Comparison of ENCODE assay signal across 23 cellular contexts in genomic region chr12:104348994-104349494, GRCh38.
"Had no signal": no experiment of that assay in that cellular context is flagged by ENCODE, and none has a peak within 500 bp of the region (broad histone marks: within the 10 kb centered on the region; RNA-seq: fewer than 3 reads in every experiment).

No MANE protein-coding gene starts in this region.

- ATAC-seq: effector memory CD8-positive, alpha-beta T cell; foreskin keratinocyte; left colon; left ventricle myocardium superior; sciatic nerve; stimulated activated naive B cell treated with anti-CD40 and anti-IgM and Interleukin-4, amounts not matched to agents 10 μg/mL and 1 μg/mL and 100 μg/mL, for 72 hours; stimulated activated naive CD8-positive, alpha-beta T cell treated with anti-CD3 and anti-CD28 coated beads, Interleukin-15, amount 100 ng/mL, for 72 hours had no signal

- H3K9me3 Mint-ChIP-seq: dendritic cell treated with granulocyte-macrophage colony-stimulating factor and Interleukin-4, amounts not matched to agents 40 ng/mL and 50 ng/mL, for 4 days; effector memory CD8-positive, alpha-beta T cell; naive B cell; nephron progenitor cell; stimulated activated naive B cell treated with anti-CD40 and anti-IgM and Interleukin-4, amounts not matched to agents 10 μg/mL and 1 μg/mL and 100 μg/mL, for 72 hours; stimulated activated naive CD8-positive, alpha-beta T cell treated with anti-CD3 and anti-CD28 coated beads, Interleukin-15, amount 100 ng/mL, for 72 hours had no signal

- DNase-seq: effector memory CD8-positive, alpha-beta T cell; erythroblast; foreskin keratinocyte; head of caudate nucleus; left colon; left ventricle myocardium superior; mesendoderm; naive B cell; nephron progenitor cell; retina; spleen; stimulated activated CD4-positive, alpha-beta T cell treated with anti-CD3 and anti-CD28 coated beads, Interleukin-2, amount 100 ng/mL, for 24 hours; stimulated activated CD4-positive, alpha-beta T cell treated with anti-CD3 and anti-CD28 coated beads, Interleukin-4, amount 100 ng/mL, for 4 hours; stimulated activated naive B cell treated with anti-CD40 and anti-IgM and Interleukin-4, amounts not matched to agents 10 μg/mL and 1 μg/mL and 100 μg/mL, for 72 hours; stimulated activated naive CD8-positive, alpha-beta T cell treated with anti-CD3 and anti-CD28 coated beads, Interleukin-15, amount 100 ng/mL, for 72 hours; testis; transverse colon had no signal

- H3K4me3 ChIP-seq: hepatocyte, prostate gland, spleen, testis, transverse colon had no signal

- H3K4me2 ChIP-seq: hepatocyte had no signal

- H2AFZ ChIP-seq: hepatocyte, parathyroid adenoma had no signal

- H3K27me3 Mint-ChIP-seq: dendritic cell treated with granulocyte-macrophage colony-stimulating factor and Interleukin-4, amounts not matched to agents 40 ng/mL and 50 ng/mL, for 4 days; effector memory CD8-positive, alpha-beta T cell; naive B cell; stimulated activated naive B cell treated with anti-CD40 and anti-IgM and Interleukin-4, amounts not matched to agents 10 μg/mL and 1 μg/mL and 100 μg/mL, for 72 hours; stimulated activated naive CD8-positive, alpha-beta T cell treated with anti-CD3 and anti-CD28 coated beads, Interleukin-15, amount 100 ng/mL, for 72 hours had no signal

- FAIRE-seq: colon had no signal

- H3K27ac ChIP-seq: foreskin keratinocyte, hepatocyte, parathyroid adenoma, prostate gland, spleen, testis, transverse colon had no signal

- H3K79me2 ChIP-seq: hepatocyte, parathyroid adenoma had no signal

- H3K9me3 ChIP-seq: prostate gland, spleen, testis, transverse colon had no signal

- H3K27ac Mint-ChIP-seq: dendritic cell treated with granulocyte-macrophage colony-stimulating factor and Interleukin-4, amounts not matched to agents 40 ng/mL and 50 ng/mL, for 4 days; effector memory CD8-positive, alpha-beta T cell; nephron progenitor cell; stimulated activated naive B cell treated with anti-CD40 and anti-IgM and Interleukin-4, amounts not matched to agents 10 μg/mL and 1 μg/mL and 100 μg/mL, for 72 hours; stimulated activated naive CD8-positive, alpha-beta T cell treated with anti-CD3 and anti-CD28 coated beads, Interleukin-15, amount 100 ng/mL, for 72 hours had no signal

- H3K9ac ChIP-seq: parathyroid adenoma had no signal

- H3K27me3 ChIP-seq: foreskin keratinocyte, hepatocyte, spleen, testis, transverse colon had no signal

- H3K4me1 Mint-ChIP-seq: nephron progenitor cell; stimulated activated naive CD8-positive, alpha-beta T cell treated with anti-CD3 and anti-CD28 coated beads, Interleukin-15, amount 100 ng/mL, for 72 hours had no signal

- H3K4me3 Mint-ChIP-seq: dendritic cell treated with granulocyte-macrophage colony-stimulating factor and Interleukin-4, amounts not matched to agents 40 ng/mL and 50 ng/mL, for 4 days; effector memory CD8-positive, alpha-beta T cell; naive B cell; nephron progenitor cell; stimulated activated naive B cell treated with anti-CD40 and anti-IgM and Interleukin-4, amounts not matched to agents 10 μg/mL and 1 μg/mL and 100 μg/mL, for 72 hours; stimulated activated naive CD8-positive, alpha-beta T cell treated with anti-CD3 and anti-CD28 coated beads, Interleukin-15, amount 100 ng/mL, for 72 hours had no signal

- H3K4me1 ChIP-seq: foreskin keratinocyte, parathyroid adenoma, prostate gland, spleen, testis, transverse colon had no signal
